ENCODE assay signal across 8 cellular contexts in genomic region chr2:23940976-23941605, GRCh38. TPM values are rescaled to one million over a fixed set of nuclear protein-coding genes. Genes with fewer than 3 reads are reported as not detected.
DNase-seq lines count a peak whose midpoint lies in the region; ATAC-seq, FAIRE-seq and TF ChIP-seq lines count a peak whose summit lies in the region.

No MANE protein-coding gene starts in this region.

- H3K4ac ChIP-seq in neuronal stem cell (ENCODE audit: low read length), result no peak overlapping the region

- H3K23ac ChIP-seq in neuronal stem cell (ENCODE audit: low read depth, low read length, poor library complexity), result no peak overlapping the region

- H3K27me3 ChIP-seq in GM23248 (replicated peaks; ENCODE audit: insufficient read depth) (no peaks in the 10 kb centered on the region), SU-DHL-6 (ENCODE audit: low read length) (no peaks in the 10 kb centered on the region), neuronal stem cell (ENCODE audit: control insufficient read depth in 3 of 3, insufficient read depth in 3 of 3, low read depth in 1 of 3, low read length in 3 of 3) (peaks cover 0 to 2% (median 0%) of the 10 kb centered on the region in 3 experiments)

- TF ChIP-seq POLR2A in A549 (IDR thresholded peaks at IDR 0.05; ENCODE audit: low read length), result no peak

- H3K4me3 ChIP-seq in A549 (peak overlapping the region; percentile 63), GM23248 (peak overlapping the region; percentile 93), SU-DHL-6 (ENCODE audit: insufficient read depth, low read length, poor library complexity, severe bottlenecking) (peak overlapping the region; percentile 67), neuronal stem cell (ENCODE audit: low read length in 2 of 2) (peak overlapping the region; percentile 94 to 97)

- peak overlapping the region; percentile 70 for H3K18ac ChIP-seq in neuronal stem cell (ENCODE audit: low read length)

- H2AFZ ChIP-seq in GM23248 (peak overlapping the region; percentile 91), SU-DHL-6 (ENCODE audit: low read depth, low read length, severe bottlenecking) (peak overlapping the region; percentile 35), neuronal stem cell (ENCODE audit: low read length) (peak overlapping the region; percentile 92)

- no peak overlapping the region for H2AK5ac ChIP-seq in neuronal stem cell (ENCODE audit: low read depth, low read length)

- H3K4me2 ChIP-seq in A549 (peak overlapping the region; percentile 76), GM23248 (ENCODE audit: unreplicated experiment) (peak overlapping the region; percentile 87), SU-DHL-6 (ENCODE audit: low read depth, low read length, poor library complexity, severe bottlenecking) (peak overlapping the region; percentile 95), neuronal stem cell (ENCODE audit: insufficient read depth, low read length, poor library complexity, severe bottlenecking) (peak overlapping the region; percentile 75)

- ATAC-seq in A549, result 0 out of 6 replicates have a peak, but pooled peaks of 1 of the 2 experiments have one; percentile 26

- no peak overlapping the region for H4K8ac ChIP-seq in neuronal stem cell (ENCODE audit: low read depth, low read length)

- no peak overlapping the region for H4K91ac ChIP-seq in neuronal stem cell (ENCODE audit: low read depth, low read length, poor library complexity)

- H3K4me1 ChIP-seq in A549 (peaks cover 25% of the 10 kb centered on the region), GM23248 (ENCODE audit: insufficient read depth) (peaks cover 7% of the 10 kb centered on the region; the same call in 1 of the 2 replicates), neuronal stem cell (ENCODE audit: control insufficient read depth in 2 of 2, insufficient read depth in 1 of 2, low read depth in 1 of 2, low read length in 2 of 2) (peaks cover 2 to 5% of the 10 kb centered on the region in 2 donors)

- TF ChIP-seq RAD21 in A549 (conservative IDR thresholded peaks at IDR 0.05 in 1 of 2, IDR thresholded peaks at IDR 0.05 in 1 of 2), result no peak

- H3K9me3 ChIP-seq in A549, result no peaks in the 10 kb centered on the region
- H3K9me3 ChIP-seq in GM23248 (ENCODE audit: low read depth), result no peaks in the 10 kb centered on the region
- H3K9me3 ChIP-seq in SU-DHL-6 (ENCODE audit: insufficient read depth, low read length), result no peaks in the 10 kb centered on the region
- no peaks in the 10 kb centered on the region for H3K9me3 ChIP-seq in neuronal stem cell (replicated peaks in 1 of 2; ENCODE audit: control insufficient read depth in 2 of 2, insufficient read depth in 1 of 2, low read depth in 1 of 2, low read length in 2 of 2)

- no peak overlapping the region for H2BK120ac ChIP-seq in neuronal stem cell (ENCODE audit: low read depth, low read length)

- peak overlapping the region; percentile 91 for H2BK5ac ChIP-seq in neuronal stem cell (ENCODE audit: low read length)

- H3K79me2 ChIP-seq in GM23248 (ENCODE audit: insufficient read depth), result peaks cover 53% of the 10 kb centered on the region
- peaks cover 46% of the 10 kb centered on the region for H3K79me2 ChIP-seq in SU-DHL-6 (ENCODE audit: insufficient read depth, low read length)

- CTCF ChIA-PET in A549 (lab: Yijun Ruan, JAX), result interaction anchor here (0.6 to 6.0 kb wide), 7 partner anchors 11 to 125 kb away, joined by 3 to 37 read pairs (median 3); partner anchors contain the start of gene ATAD2B

- 5% methylated on average over 15 of the region's 15 CpGs for WGBS in A549 (ENCODE audit: missing lambda C conversion rate)
- 2 to 3% methylated on average over 15 of the region's 15 CpGs for WGBS in GM23248 (ENCODE audit: low coverage in 1 of 2, low lambda C conversion rate in 2 of 2, missing lambda C conversion rate in 2 of 2), 2 experiments
- no CpG with 5 or more reads among the region's 15 CpGs for WGBS in neuronal stem cell (ENCODE audit: extremely low coverage in 2 of 2, insufficient read length in 2 of 2, insufficient replicate concordance in 1 of 2), 2 donors

- POLR2A ChIA-PET in A549 (lab: Yijun Ruan, JAX), result interaction anchor here (0.8 to 4.5 kb wide), 3 partner anchors 14 to 419 kb away, joined by 3 to 43 read pairs (median 4); partner anchors contain the start of genes ATAD2B, ITSN2 and TP53I3

- FAIRE-seq in A549 (lab: Jason Lieb, UNC), result no peak

- H3F3A ChIP-seq in GM23248 (ENCODE audit: insufficient read depth), result peaks cover 11% of the 10 kb centered on the region; the same call in 1 of the 2 replicates
- H3F3A ChIP-seq in SU-DHL-6 (ENCODE audit: insufficient read depth), result 0 out of 2 replicates have a peak, but pooled peaks cover 5% of the 10 kb centered on the region

- no peak overlapping the region for H3K14ac ChIP-seq in neuronal stem cell (ENCODE audit: low read length)

- H3K27ac ChIP-seq in A549, result peak overlapping the region; percentile 96 to 98
- peak overlapping the region; percentile 53 for H3K27ac ChIP-seq in GM23248
- peak overlapping the region; percentile 87 for H3K27ac ChIP-seq in SU-DHL-6 (ENCODE audit: low read depth, low read length)
- peak overlapping the region; percentile 91 for H3K27ac ChIP-seq in neuronal stem cell (replicated peaks; ENCODE audit: low read length)

- TF ChIP-seq EP300 in A549 (IDR thresholded peaks at IDR 0.05), result no peak

- no peak for TF ChIP-seq CTCF in A549 (IDR thresholded peaks at IDR 0.05)
- TF ChIP-seq CTCF in SU-DHL-6 (IDR thresholded peaks at IDR 0.05; ENCODE audit: insufficient read depth, low read length, poor library complexity, severe bottlenecking), result no peak

- in situ Hi-C loops in GM23248 (cut with MboI), result no loop called here

- H3K36me3 ChIP-seq in GM23248 (ENCODE audit: low read depth) (no peaks in the 10 kb centered on the region), SU-DHL-6 (ENCODE audit: low read length) (no peaks in the 10 kb centered on the region), neuronal stem cell (replicated peaks in 1 of 2; ENCODE audit: control insufficient read depth in 2 of 2, insufficient read depth in 2 of 2, low read length in 2 of 2) (peaks cover 0 to 24% of the 10 kb centered on the region in 2 donors)

- H2BK12ac ChIP-seq in neuronal stem cell (ENCODE audit: low read length), result no peak overlapping the region

- H3K9ac ChIP-seq in GM23248 (peak overlapping the region; percentile 79), SU-DHL-6 (ENCODE audit: low read length) (peak overlapping the region; percentile 76), neuronal stem cell (ENCODE audit: low read depth, low read length, poor library complexity) (peak overlapping the region; percentile 98)

- H3K9me2 ChIP-seq in GM23248 (ENCODE audit: insufficient read depth) (no peaks in the 10 kb centered on the region), SU-DHL-6 (replicated peaks; ENCODE audit: insufficient read depth, low read length) (no peaks in the 10 kb centered on the region)

- no peaks in the 10 kb centered on the region for H4K20me1 ChIP-seq in GM23248 (ENCODE audit: insufficient read depth)
- no peaks in the 10 kb centered on the region for H4K20me1 ChIP-seq in SU-DHL-6 (ENCODE audit: low read depth, low read length)

- no peak overlapping the region for H2BK15ac ChIP-seq in neuronal stem cell (ENCODE audit: low read length)

- H3K79me1 ChIP-seq in neuronal stem cell (ENCODE audit: low read depth, low read length), result no peaks in the 10 kb centered on the region

- no peak for DNase-seq in A549 (ENCODE audit: low read depth in 1 of 2, low spot score in 1 of 2)
- DNase-seq in GM23248, result peak; percentile 20
- peak; percentile 53 for DNase-seq in fibroblast of peridontal ligament (ENCODE audit: extremely low read depth)
- no peak for DNase-seq in neuronal stem cell (ENCODE audit: low spot score)
- DNase-seq in NCI-H2029 treated with DMSO at 0.1 percent for 48 hours (lab: John Stamatoyannopoulos, UW), result no peak
- no peak for DNase-seq in cerebellar nuclear complex (lab: John Stamatoyannopoulos, UW)
- no peak for DNase-seq in NCI-H2196 (lab: John Stamatoyannopoulos, UW; ENCODE audit: unreplicated experiment)

TF ChIP-seq in A549, 52 proteins besides CTCF, POLR2A, EP300 and RAD21 (continues in another document):
- TF ChIP-seq RFX5 (IDR thresholded peaks at IDR 0.05), result no peak
- TF ChIP-seq RNF2 (IDR thresholded peaks at IDR 0.05; ENCODE audit: borderline replicate concordance, low read depth), result no peak
- TF ChIP-seq TP53 (CRISPR knock-in tag; IDR thresholded peaks at IDR 0.05), result no peak
- no peak for TF ChIP-seq ZFP36 (IDR thresholded peaks at IDR 0.05; ENCODE audit: borderline replicate concordance, partially characterized antibody)
- no peak for TF ChIP-seq HES2 (IDR thresholded peaks at IDR 0.05)
- TF ChIP-seq KDM1A (IDR thresholded peaks at IDR 0.05; ENCODE audit: low read depth), result no peak
- no peak for TF ChIP-seq FOSB (CRISPR knock-in tag; IDR thresholded peaks at IDR 0.05)
- TF ChIP-seq KDM5A (IDR thresholded peaks at IDR 0.05), result no peak
- TF ChIP-seq EHMT2 (IDR thresholded peaks at IDR 0.05; ENCODE audit: low read depth), result no peak
- TF ChIP-seq MYC (IDR thresholded peaks at IDR 0.05; ENCODE audit: borderline replicate concordance, low read length), result no peak
- no peak for TF ChIP-seq FOXS1 (CRISPR knock-in tag; IDR thresholded peaks at IDR 0.05)
- TF ChIP-seq HOXB13 (CRISPR knock-in tag; IDR thresholded peaks at IDR 0.05; ENCODE audit: low read depth), result no peak
- no peak for TF ChIP-seq HEYL (CRISPR knock-in tag; IDR thresholded peaks at IDR 0.05)

RNA-seq across cellular contexts. Expression of gene UBXN2A, which starts 0.8 kb away (rescaled TPM):
- 18.3 and 25.4 TPM in 2 replicates for polyA plus RNA-seq in A549 (2011; rRNA removed)
- polyA plus RNA-seq in A549 (2012; cell fraction: cytosol; rRNA removed), result 6.2 and 7.2 TPM in 2 replicates
- polyA plus RNA-seq in A549 (2012; cell fraction: nucleus; rRNA removed), result 1.2 and 2.2 TPM in 2 replicates
- polyA plus RNA-seq in A549 (2017; fragmentation: RNase III; extraction: RNeasy Plus Mini Kit Qiagen cat#74134 plus additional on column Dnase treatment), result 13.7 to 15.6 TPM (median 15.5 TPM) in 3 replicates
- 3.9 and 4.9 TPM in 2 replicates for polyA minus RNA-seq in A549 (2011; rRNA and poly(A)+ RNA removed)
- total RNA-seq in GM23248 (2014; rRNA removed; shearing (Covaris generic)), result 11.9 and 17.2 TPM in 2 replicates
- polyA plus RNA-seq in GM23248 (2016; fragmentation: Nextera tagmentation; extraction: Ambion mirVana), result 16.3 and 18.0 TPM in 2 replicates
- polyA plus RNA-seq in neuronal stem cell (2013, experiment 1 of 2), result 15.7 TPM
- 15.8 TPM for polyA plus RNA-seq in neuronal stem cell (2013, experiment 2 of 2)

RNA-seq across cellular contexts. Expression of gene ATAD2B, which starts 14.2 kb away (rescaled TPM):
- polyA plus RNA-seq in A549 (2011; rRNA removed) (8.7 and 13.1 TPM in 2 replicates), A549 (2017; fragmentation: RNase III; extraction: RNeasy Plus Mini Kit Qiagen cat#74134 plus additional on column Dnase treatment) (5.4 TPM in 3 replicates), GM23248 (2016; fragmentation: Nextera tagmentation; extraction: Ambion mirVana) (4.1 and 4.8 TPM in 2 replicates)
- polyA plus RNA-seq in A549 (2012; cell fraction: cytosol; rRNA removed), result 1.3 and 1.5 TPM in 2 replicates
- polyA plus RNA-seq in A549 (2012; cell fraction: nucleus; rRNA removed), result 3.7 and 4.2 TPM in 2 replicates
- polyA minus RNA-seq in A549 (2011; rRNA and poly(A)+ RNA removed), result 13.2 and 13.3 TPM in 2 replicates
- 6.7 and 10.9 TPM in 2 replicates for total RNA-seq in GM23248 (2014; rRNA removed; shearing (Covaris generic))
- polyA plus RNA-seq in neuronal stem cell (2013, experiment 1 of 2), result 7.0 TPM
- polyA plus RNA-seq in neuronal stem cell (2013, experiment 2 of 2), result 7.6 TPM

Comparison
In these comparisons a context has a peak if more than half of its experiments do, and no peak if none do; other contexts are left out.
1. DNase-seq: peak in GM23248 (single experiment) and fibroblast of peridontal ligament (single experiment); none in A549 (0 of 2), neuronal stem cell (single experiment), NCI-H2029 treated with DMSO at 0.1 percent for 48 hours (single experiment), cerebellar nuclear complex (0 of 2) and NCI-H2196 (single experiment).
2. H2AFZ ChIP-seq: peak in every context shown above with its lines; median percentile 92 in neuronal stem cell; 91 in GM23248; 35 in SU-DHL-6.
3. Peak in every context shown above with its lines, with median percentiles within 50 percentile points of each other: H3K27ac ChIP-seq, H3K4me2 ChIP-seq, H3K4me3 ChIP-seq and H3K9ac ChIP-seq.